ENCODE assay signal across 37 cellular contexts in the genomic region with DNA sequence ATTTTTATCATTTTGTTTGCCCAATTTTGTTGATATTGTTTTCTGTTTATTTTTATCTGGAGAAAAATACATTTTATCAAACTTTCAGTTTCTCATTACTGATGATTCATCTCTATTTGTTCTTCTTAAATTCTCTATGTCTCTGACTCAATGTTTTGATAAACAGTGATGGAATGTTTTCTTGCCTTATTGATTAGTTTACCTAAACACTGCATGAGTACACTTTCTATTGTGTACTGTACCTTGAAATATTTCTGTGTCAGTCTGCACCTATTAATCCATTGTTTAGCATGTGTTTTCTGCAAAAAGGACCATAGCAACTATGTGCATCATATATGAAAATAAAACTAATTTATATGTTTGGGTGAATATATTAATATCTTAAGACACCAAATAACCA.
"Had no signal": no experiment of that assay in that cellular context is flagged by ENCODE, and none has a peak within 500 bp of the region (broad histone marks: within the 10 kb centered on the region; RNA-seq: fewer than 3 reads in every experiment).

No MANE protein-coding gene starts in this region.

- H3K4me2 ChIP-seq: PC-9 had no signal

- H3K4me3 ChIP-seq: PC-9 had no signal

- H3K27me3 Mint-ChIP-seq: activated CD4-positive, alpha-beta memory T cell treated with anti-CD3 and anti-CD28 coated beads, Interleukin-2, amount 10 ng/mL, durations not matched to agents 7 days and 5 days; activated CD8-positive, alpha-beta memory T cell treated with anti-CD3 and anti-CD28 coated beads, Interleukin-2, amount 10 ng/mL, durations not matched to agents 7 days and 5 days; activated naive CD8-positive, alpha-beta T cell treated with anti-CD3 and anti-CD28 coated beads for 36 hours; activated T-helper 17 cell treated with anti-CD3 and anti-CD28 coated beads, Interleukin-2, amount 50 U/mL, for 72 hours had no signal

- ATAC-seq: activated CD8-positive, alpha-beta memory T cell treated with anti-CD3 and anti-CD28 coated beads, Interleukin-2, amount 10 ng/mL, durations not matched to agents 7 days and 5 days; activated T-cell treated with anti-CD3 and anti-CD28 coated beads, Interleukin-2, amount 50 U/mL, for 72 hours; activated T-helper 17 cell treated with anti-CD3 and anti-CD28 coated beads, Interleukin-2, amount 50 U/mL, for 72 hours; SK-N-SH treated with all-trans-retinoic acid at 6 μM for 48 hours had no signal

- H3K27me3 ChIP-seq: brain microvascular endothelial cell had no signal

- H3K36me3 Mint-ChIP-seq: activated CD8-positive, alpha-beta memory T cell treated with anti-CD3 and anti-CD28 coated beads, Interleukin-2, amount 10 ng/mL, durations not matched to agents 7 days and 5 days; activated naive CD8-positive, alpha-beta T cell treated with anti-CD3 and anti-CD28 coated beads for 36 hours had no signal

- H3K27ac Mint-ChIP-seq: activated CD4-positive, alpha-beta memory T cell treated with anti-CD3 and anti-CD28 coated beads, Interleukin-2, amount 10 ng/mL, durations not matched to agents 7 days and 5 days; activated CD8-positive, alpha-beta memory T cell treated with anti-CD3 and anti-CD28 coated beads, Interleukin-2, amount 10 ng/mL, durations not matched to agents 7 days and 5 days; activated naive CD8-positive, alpha-beta T cell treated with anti-CD3 and anti-CD28 coated beads for 36 hours; activated T-cell treated with anti-CD3 and anti-CD28 coated beads, Interleukin-2, amount 50 U/mL, for 72 hours; activated T-helper 17 cell treated with anti-CD3 and anti-CD28 coated beads, Interleukin-2, amount 50 U/mL, for 72 hours had no signal

- H2AFZ ChIP-seq: PC-9 had no signal

- H3K36me3 ChIP-seq: brain microvascular endothelial cell had no signal

- H3K4me3 Mint-ChIP-seq: activated CD4-positive, alpha-beta memory T cell treated with anti-CD3 and anti-CD28 coated beads, Interleukin-2, amount 10 ng/mL, durations not matched to agents 7 days and 5 days; activated CD8-positive, alpha-beta memory T cell treated with anti-CD3 and anti-CD28 coated beads, Interleukin-2, amount 10 ng/mL, durations not matched to agents 7 days and 5 days; activated naive CD8-positive, alpha-beta T cell treated with anti-CD3 and anti-CD28 coated beads for 36 hours; activated T-cell treated with anti-CD3 and anti-CD28 coated beads, Interleukin-2, amount 50 U/mL, for 72 hours; activated T-helper 17 cell treated with anti-CD3 and anti-CD28 coated beads, Interleukin-2, amount 50 U/mL, for 72 hours had no signal

- H3K4me1 Mint-ChIP-seq: activated CD4-positive, alpha-beta memory T cell treated with anti-CD3 and anti-CD28 coated beads, Interleukin-2, amount 10 ng/mL, durations not matched to agents 7 days and 5 days; activated CD8-positive, alpha-beta memory T cell treated with anti-CD3 and anti-CD28 coated beads, Interleukin-2, amount 10 ng/mL, durations not matched to agents 7 days and 5 days; activated naive CD8-positive, alpha-beta T cell treated with anti-CD3 and anti-CD28 coated beads for 36 hours; activated T-helper 17 cell treated with anti-CD3 and anti-CD28 coated beads, Interleukin-2, amount 50 U/mL, for 72 hours had no signal

- DNase-seq: activated CD4-positive, alpha-beta memory T cell treated with anti-CD3 and anti-CD28 coated beads, Interleukin-2, amount 10 ng/mL, durations not matched to agents 7 days and 5 days; activated CD4-positive, alpha-beta T cell treated with anti-CD3 and anti-CD28 coated beads for 1 hour; activated CD4-positive, alpha-beta T cell treated with anti-CD3 and anti-CD28 coated beads for 48 hours; activated CD4-positive, CD25-positive, alpha-beta regulatory T cell; activated CD8-positive, alpha-beta memory T cell treated with anti-CD3 and anti-CD28 coated beads for 24 hours; activated CD8-positive, alpha-beta memory T cell treated with anti-CD3 and anti-CD28 coated beads, Interleukin-2, amount 10 ng/mL, durations not matched to agents 7 days and 5 days; activated effector memory CD4-positive, alpha-beta T cell treated with anti-CD3 and anti-CD28 coated beads, Interleukin-2, amount 50 U/mL, for 16 hours; activated naive CD4-positive, alpha-beta T cell; activated naive CD4-positive, alpha-beta T cell treated with anti-CD3 and anti-CD28 coated beads, Interleukin-2, amount 50 U/mL, for 16 hours; activated naive CD8-positive, alpha-beta T cell treated with anti-CD3 and anti-CD28 coated beads for 36 hours; activated T-cell treated with anti-CD3 and anti-CD28 coated beads, Interleukin-2, amount 50 U/mL, for 1 hour; activated T-cell treated with anti-CD3 and anti-CD28 coated beads, Interleukin-2, amount 50 U/mL, for 72 hours; amniotic stem cell; aorta; brain microvascular endothelial cell; central memory CD4-positive, alpha-beta T cell; MM.1S; MV-4-11; NCI-H1092; NCI-H1417; NCI-H187; NCI-H2029 treated with DMSO at 0.1 percent for 48 hours; NCI-H2107; NCI-H2171; NCI-H510A; NCI-H526; NCI-H748 treated with DMSO at 0.1 percent for 48 hours; NK-92 treated with Interleukin-12 subunit alpha and Interleukin-12 subunit beta, amount 100 ng/mL, for 24 hours; SHP77 treated with DMSO at 0.1 percent for 48 hours; SW 1271; T-helper 1 cell; T-helper 2 cell; T-helper 9 cell had no signal

- H3K27ac ChIP-seq: brain microvascular endothelial cell, PC-9, VCaP had no signal
